Comparison of ENCODE assay signal across 26 cellular contexts in the genomic region with DNA sequence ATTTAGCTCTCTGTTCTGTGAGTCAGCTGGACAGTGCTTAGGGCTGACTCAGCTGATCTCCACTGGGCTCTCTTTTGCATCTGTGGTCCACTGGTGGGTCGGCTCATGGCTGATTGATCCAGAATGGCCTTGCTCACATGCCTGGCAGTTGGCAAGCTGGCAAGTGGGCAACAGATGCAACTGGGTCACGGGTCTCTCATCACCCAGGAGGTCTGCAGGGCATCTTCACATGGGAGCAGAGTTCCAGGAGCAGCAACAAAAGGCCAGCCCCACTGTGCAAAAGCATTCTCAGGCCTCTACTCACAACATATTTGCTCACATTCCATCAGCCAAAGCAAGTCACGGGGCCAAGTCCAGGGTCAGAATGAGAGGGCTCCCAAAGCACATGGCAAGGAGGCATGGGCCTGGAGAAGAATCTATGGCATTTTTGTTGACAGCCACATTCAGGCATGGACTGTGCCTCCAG.
DNase-seq lines count a peak whose midpoint lies in the region; ATAC-seq and TF ChIP-seq lines count a peak whose summit lies in the region.
"Had no signal": no experiment of that assay in that cellular context is flagged by ENCODE, and none has a peak within 500 bp of the region (broad histone marks: within the 10 kb centered on the region; RNA-seq: fewer than 3 reads in every experiment).

No MANE protein-coding gene starts in this region.

- H3K9me3 ChIP-seq in MG63: no peaks in the 10 kb centered on the region
- H3K9me3 ChIP-seq: ascending aorta, psoas muscle had no signal

- H3K27me3 ChIP-seq in MG63 (no peaks in the 10 kb centered on the region), H7 (ENCODE audit: control insufficient read depth, insufficient read depth, low read length) (no peaks in the 10 kb centered on the region)
- H3K27me3 ChIP-seq: ascending aorta had no signal

- H3K4me1 Mint-ChIP-seq in osteocyte (ENCODE audit: unreplicated experiment): peaks cover 48% of the 10 kb centered on the region
- H3K4me1 Mint-ChIP-seq: activated CD4-positive, alpha-beta T cell treated with anti-CD3 and anti-CD28 coated beads, Interleukin-2, amount 10 ng/mL, durations not matched to agents 7 days and 5 days; memory B cell had no signal

- H3K36me3 ChIP-seq in MG63: no peaks in the 10 kb centered on the region
- H3K36me3 ChIP-seq in H7 (replicated peaks; ENCODE audit: control insufficient read depth, insufficient read depth, low read length): no peaks in the 10 kb centered on the region
- H3K36me3 ChIP-seq: ascending aorta had no signal

- DNase-seq in AG09309 (ENCODE audit: low read depth): peak; percentile 33
- peak; percentile 89 for DNase-seq in MG63
- peak; percentile 99 for DNase-seq in fibroblast of gingiva (ENCODE audit: low read depth)
- DNase-seq in osteocyte (ENCODE audit: extremely low spot score, unreplicated experiment): peak; percentile 82
- DNase-seq in H7: no peak
- no peak for DNase-seq in NCI-H1694 (lab: John Stamatoyannopoulos, UW)
- no peak for DNase-seq in DMS 273 treated with DMSO at 0.1 percent for 48 hours (lab: John Stamatoyannopoulos, UW)
- DNase-seq: ACHN; activated CD4-positive, alpha-beta T cell treated with anti-CD3 and anti-CD28 coated beads, Interleukin-2, amount 10 ng/mL, durations not matched to agents 7 days and 5 days; activated naive CD4-positive, alpha-beta T cell treated with Interleukin-2 at 50 U/mL for 16 hours; activated T-cell treated with anti-CD3 and anti-CD28 coated beads for 4 hours; DND-41; hypothalamus; KG1; kidney; NCI-H1092 treated with DMSO at 0.1 percent for 48 hours; NCI-H526; psoas muscle; stimulated activated CD8-positive, alpha-beta memory T cell treated with anti-CD3 and anti-CD28 coated beads, Interleukin-4, amount 100 ng/mL, for 48 hours; substantia nigra had no signal

- no peak for TF ChIP-seq CTCF in AG09309 (IDR thresholded peaks at IDR 0.05; ENCODE audit: control insufficient read depth, insufficient read depth, low read depth, low read length, missing control alignments)
- TF ChIP-seq CTCF in osteocyte (IDR thresholded peaks at IDR 0.05): no peak

- H3K4me3 Mint-ChIP-seq in osteocyte (ENCODE audit: unreplicated experiment): no peak overlapping the region
- H3K4me3 Mint-ChIP-seq: activated CD4-positive, alpha-beta T cell treated with anti-CD3 and anti-CD28 coated beads, Interleukin-2, amount 10 ng/mL, durations not matched to agents 7 days and 5 days; CD8-positive, alpha-beta T cell; memory B cell; nephron had no signal

- no peaks in the 10 kb centered on the region for H3K27me3 Mint-ChIP-seq in osteocyte (ENCODE audit: unreplicated experiment)
- H3K27me3 Mint-ChIP-seq: activated CD4-positive, alpha-beta T cell treated with anti-CD3 and anti-CD28 coated beads, Interleukin-2, amount 10 ng/mL, durations not matched to agents 7 days and 5 days had no signal

- no peaks in the 10 kb centered on the region for H3K9me3 Mint-ChIP-seq in osteocyte (ENCODE audit: unreplicated experiment)
- H3K9me3 Mint-ChIP-seq: activated CD4-positive, alpha-beta T cell treated with anti-CD3 and anti-CD28 coated beads, Interleukin-2, amount 10 ng/mL, durations not matched to agents 7 days and 5 days; CD8-positive, alpha-beta T cell; memory B cell; nephron had no signal

- no peak for ATAC-seq in SK-N-SH treated with all-trans-retinoic acid at 6 μM for 48 hours
- ATAC-seq: CD8-positive, alpha-beta T cell; psoas muscle had no signal

- H3K36me3 Mint-ChIP-seq in osteocyte (ENCODE audit: unreplicated experiment): no peaks in the 10 kb centered on the region
- H3K36me3 Mint-ChIP-seq: CD8-positive, alpha-beta T cell; memory B cell had no signal

- H3K4me3 ChIP-seq in AG09309 (ENCODE audit: control insufficient read depth, low read depth, low read length) (no peak overlapping the region), MG63 (no peak overlapping the region), H7 (ENCODE audit: insufficient read depth, low read depth, low read length) (no peak overlapping the region)
- H3K4me3 ChIP-seq: ascending aorta, psoas muscle, smooth muscle cell had no signal

- H3K27ac Mint-ChIP-seq in osteocyte (ENCODE audit: unreplicated experiment): peak overlapping the region; percentile 83
- H3K27ac Mint-ChIP-seq: activated CD4-positive, alpha-beta T cell treated with anti-CD3 and anti-CD28 coated beads, Interleukin-2, amount 10 ng/mL, durations not matched to agents 7 days and 5 days; CD8-positive, alpha-beta T cell; memory B cell; nephron had no signal

TF ChIP-seq in SK-N-SH treated with all-trans-retinoic acid at 6 μM for 48 hours, 23 proteins besides CTCF, POLR2A, EP300 and RAD21:
- TF ChIP-seq TOX (CRISPR knock-in tag; IDR thresholded peaks at IDR 0.05; ENCODE audit: borderline replicate concordance) (no peak), ZNF70 (CRISPR knock-in tag; IDR thresholded peaks at IDR 0.05) (no peak), ZC3H10 (CRISPR knock-in tag; IDR thresholded peaks at IDR 0.05) (no peak), PATZ1 (CRISPR knock-in tag; IDR thresholded peaks at IDR 0.05; ENCODE audit: borderline replicate concordance) (no peak), TCF4 (CRISPR knock-in tag; IDR thresholded peaks at IDR 0.05; ENCODE audit: borderline replicate concordance) (no peak)

Comparison
In these comparisons a context has a peak if more than half of its experiments do, and no peak if none do; other contexts are left out.
1. DNase-seq: peak in AG09309 (single experiment), MG63 (single experiment), fibroblast of gingiva (single experiment) and osteocyte (single experiment); none in H7 (single experiment), NCI-H1694 (single experiment) and DMS 273 treated with DMSO at 0.1 percent for 48 hours (single experiment).